ENCODE assay signal across 1 cellular context in genomic region chr5:149238540-149238939, GRCh38.
TF ChIP-seq lines count a peak whose summit lies in the region.

No MANE protein-coding gene starts in this region.

TF ChIP-seq in H1, 55 proteins besides CTCF, POLR2A, EP300 and RAD21:
- no peak for TF ChIP-seq SP1 (IDR thresholded peaks at IDR 0.05; ENCODE audit: low read depth, low read length)
- TF ChIP-seq RXRA (IDR thresholded peaks at IDR 0.05; ENCODE audit: insufficient read depth, low read depth, low read length), result no peak
- TF ChIP-seq SAP30 (IDR thresholded peaks at IDR 0.05; ENCODE audit: insufficient read depth, insufficient replicate concordance, low read length), result no peak
- no peak for TF ChIP-seq E2F6 (IDR thresholded peaks at IDR 0.05)
- TF ChIP-seq YY1 (IDR thresholded peaks at IDR 0.05; ENCODE audit: low read depth, low read length), result no peak
- no peak for TF ChIP-seq TEAD4 (IDR thresholded peaks at IDR 0.05; ENCODE audit: low read depth, low read length)
- TF ChIP-seq SRF (IDR thresholded peaks at IDR 0.05; ENCODE audit: low read depth, low read length), result no peak
- TF ChIP-seq HDAC6 (IDR thresholded peaks at IDR 0.05; ENCODE audit: low read depth, low read length), result no peak
- TF ChIP-seq POU5F1 (IDR thresholded peaks at IDR 0.05; ENCODE audit: low read depth, low read length), result no peak
- no peak for TF ChIP-seq JUN (IDR thresholded peaks at IDR 0.05; ENCODE audit: low read depth, low read length)
